In the genomic region with DNA sequence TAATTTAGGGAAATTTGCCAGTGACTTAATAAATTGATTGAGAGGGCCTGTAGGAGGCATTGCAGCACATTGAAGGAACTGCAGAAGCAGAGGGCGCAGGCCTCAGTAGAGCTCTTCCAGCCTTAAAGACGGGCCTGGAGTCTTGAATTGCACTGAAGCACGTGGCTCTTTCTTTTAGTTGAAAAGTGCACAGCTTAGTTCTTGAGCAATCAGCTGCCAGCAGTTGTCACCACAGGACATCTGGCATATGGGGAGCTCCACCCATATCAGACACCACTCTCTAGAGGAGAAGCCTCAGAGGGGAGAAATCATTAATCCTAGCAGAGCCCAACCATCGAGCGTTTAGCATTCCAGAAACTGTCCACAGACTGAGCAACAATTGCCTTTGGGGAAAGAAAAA, we compare ENCODE assay signal across 11 cellular contexts. TPM values are rescaled to one million over a fixed set of nuclear protein-coding genes. Genes with fewer than 3 reads are reported as not detected.
DNase-seq lines count a peak whose midpoint lies in the region; ATAC-seq and TF ChIP-seq lines count a peak whose summit lies in the region.
"Had no signal": no experiment of that assay in that cellular context is flagged by ENCODE, and none has a peak within 500 bp of the region (broad histone marks: within the 10 kb centered on the region; RNA-seq: fewer than 3 reads in every experiment).

No MANE protein-coding gene starts in this region.

- DNase-seq in AG08395 (ENCODE audit: low spot score) (peak; percentile 69), HK-2 (ENCODE audit: unreplicated experiment) (peak; percentile 22), SJCRH30 (peak; percentile 45 to 66), cardiac muscle cell (ENCODE audit: low read depth in 1 of 2, low spot score in 1 of 2) (peak in 1 of 2 donors; percentile 61), NCI-H1436 treated with DMSO at 0.1 percent for 48 hours (lab: John Stamatoyannopoulos, UW) (no peak), middle frontal gyrus (ENCODE audit: extremely low spot score, low spot score) (no peak), osteoblast (ENCODE audit: insufficient read length, low spot score, missing footprints) (no peak)
- DNase-seq: activated CD4-positive, CD25-positive, alpha-beta regulatory T cell treated with anti-CD3 and anti-CD28 coated beads, Interleukin-2, amount 50 U/mL, for 72 hours; activated naive CD4-positive, alpha-beta T cell treated with Interleukin-2 at 50 U/mL for 16 hours had no signal

- H4K20me1 ChIP-seq in osteoblast (ENCODE audit: insufficient read depth, low read length), result no peaks in the 10 kb centered on the region
- H4K20me1 ChIP-seq: BLaER1 treated with 17β-estradiol and CSF1 and Interleukin-3, amounts not matched to agents 10 nM and 100 nM had no signal

- H3K4me3 ChIP-seq in SJCRH30 (no peak overlapping the region), cardiac muscle cell (no peak overlapping the region), osteoblast (ENCODE audit: insufficient read depth, low read length) (no peak overlapping the region)
- H3K4me3 ChIP-seq: BLaER1 treated with 17β-estradiol and CSF1 and Interleukin-3, amounts not matched to agents 10 nM and 100 nM had no signal

- TF ChIP-seq CTCF in cardiac muscle cell (IDR thresholded peaks at IDR 0.05; ENCODE audit: low read depth, low read length), result peak; percentile 3
- no peak for TF ChIP-seq CTCF in osteoblast (IDR thresholded peaks at IDR 0.05; ENCODE audit: extremely low read depth, low read depth, low read length)

- no peaks in the 10 kb centered on the region for H3K9me3 ChIP-seq in SJCRH30 (replicated peaks)
- H3K9me3 ChIP-seq in cardiac muscle cell (ENCODE audit: low read depth), result no peaks in the 10 kb centered on the region
- no peaks in the 10 kb centered on the region for H3K9me3 ChIP-seq in osteoblast (ENCODE audit: low read depth, low read length)

- no peak overlapping the region for H3K27ac ChIP-seq in SJCRH30
- H3K27ac ChIP-seq in cardiac muscle cell, result no peak overlapping the region
- no peak overlapping the region for H3K27ac ChIP-seq in osteoblast (ENCODE audit: low read depth, low read length)
- H3K27ac ChIP-seq: BLaER1 treated with 17β-estradiol and CSF1 and Interleukin-3, amounts not matched to agents 10 nM and 100 nM had no signal

- H3K4me1 ChIP-seq in SJCRH30 (0 out of 2 replicates have a peak, but pooled peaks cover 3% of the 10 kb centered on the region), cardiac muscle cell (ENCODE audit: low read depth) (no peaks in the 10 kb centered on the region), osteoblast (ENCODE audit: insufficient read depth, low read length) (peaks cover 29% of the 10 kb centered on the region)

- no peaks in the 10 kb centered on the region for H3K79me2 ChIP-seq in osteoblast (ENCODE audit: insufficient read depth, low read length)

- no peak overlapping the region for H2AFZ ChIP-seq in osteoblast (ENCODE audit: low read length)

- H3K4me2 ChIP-seq in osteoblast (ENCODE audit: insufficient read depth, low read length), result no peak overlapping the region
- H3K4me2 ChIP-seq: BLaER1 treated with 17β-estradiol and CSF1 and Interleukin-3, amounts not matched to agents 10 nM and 100 nM had no signal

- H3K27me3 ChIP-seq in SJCRH30, result no peaks in the 10 kb centered on the region
- H3K27me3 ChIP-seq in cardiac muscle cell, result no peaks in the 10 kb centered on the region
- H3K27me3 ChIP-seq in osteoblast (ENCODE audit: insufficient read depth, low read length), result no peaks in the 10 kb centered on the region

- no peak for ATAC-seq in GM18502 (IDR thresholded peaks at IDR 0.05; ENCODE audit: poor library complexity, unreplicated experiment)

- H3K36me3 ChIP-seq in SJCRH30, result no peaks in the 10 kb centered on the region
- no peaks in the 10 kb centered on the region for H3K36me3 ChIP-seq in cardiac muscle cell
- no peaks in the 10 kb centered on the region for H3K36me3 ChIP-seq in osteoblast (ENCODE audit: insufficient read depth, low read length)
- H3K36me3 ChIP-seq: BLaER1 treated with 17β-estradiol and CSF1 and Interleukin-3, amounts not matched to agents 10 nM and 100 nM had no signal

RNA-seq across cellular contexts. Expression of gene FGF16, which starts 16.0 kb away (rescaled TPM):
- total RNA-seq in SJCRH30 (2014; rRNA removed; shearing (Covaris generic)), result not detected in 2 replicates
- total RNA-seq in cardiac muscle cell (17.9 and 21.5 TPM in 2 replicates), osteoblast (under 0.01 and 0.36 TPM in 2 replicates)
- 22.2 and 22.5 TPM in 2 replicates for polyA plus RNA-seq in cardiac muscle cell

Comparison
In these comparisons a context has a peak if more than half of its experiments do, and no peak if none do; other contexts are left out.
1. DNase-seq: peak in AG08395 (single experiment), HK-2 (single experiment) and SJCRH30 (2 of 2); none in NCI-H1436 treated with DMSO at 0.1 percent for 48 hours (single experiment), middle frontal gyrus (single experiment) and osteoblast (single experiment).
2. RNA of gene FGF16, which starts 16.0 kb away (total RNA-seq): 17.9 to 21.5 TPM in cardiac muscle cell; under 0.01 to 0.36 TPM in osteoblast and not detected in SJCRH30; every median in the first group is over 10 times any median in the second.